ENCODE assay signal across 1 cellular context in the genomic region with DNA sequence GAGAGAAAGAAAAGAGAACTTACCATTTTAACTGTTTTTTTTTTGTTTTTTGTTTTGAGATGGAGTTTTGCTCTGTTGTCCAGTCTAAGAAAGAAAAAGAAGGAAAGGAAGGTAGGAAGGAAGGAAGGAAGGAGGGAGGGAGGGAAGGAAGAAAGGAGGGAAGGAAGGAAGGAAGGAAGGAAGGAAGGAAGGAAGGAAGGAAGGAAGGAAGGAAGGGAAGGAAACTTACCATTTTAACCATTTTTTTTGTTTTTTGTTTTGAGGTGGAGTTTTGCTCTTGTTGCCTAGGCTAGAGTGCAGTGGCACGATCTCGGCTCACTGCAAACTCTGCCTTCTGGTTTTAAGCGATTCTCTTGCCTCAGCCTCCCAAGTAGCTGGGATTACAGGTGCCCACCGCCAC.
TF ChIP-seq lines count a peak whose summit lies in the region.
"Not testable (repeated sequence)": the region's sequence is repeated elsewhere in the genome, so short reads cannot be mapped to it uniquely, and the experiment has no call there.

No MANE protein-coding gene starts in this region.

- not testable (repeated sequence) for H3K9me3 ChIP-seq in HEK293 (ENCODE audit: control insufficient read depth, insufficient read depth, low read depth, low read length)

- H3K4me1 ChIP-seq in HEK293 (ENCODE audit: control insufficient read depth, insufficient read depth, low read length), result not testable (repeated sequence)

- POLR2A ChIA-PET in HEK293 (lab: Yijun Ruan, JAX), result not testable (repeated sequence)

- not testable (repeated sequence) for H3K4me3 ChIP-seq in HEK293 (ENCODE audit: low read depth, low read length)

- H3K27ac ChIP-seq in HEK293 (ENCODE audit: extremely low read depth, low read depth, low read length), result not testable (repeated sequence)

- H3K36me3 ChIP-seq in HEK293 (ENCODE audit: control insufficient read depth in 2 of 2, insufficient read depth in 1 of 2, low read length in 2 of 2), result not testable (repeated sequence)

- TF ChIP-seq CTCF in HEK293 (tag by site-specific recombination; IDR thresholded peaks at IDR 0.05), result not testable (repeated sequence)

- CTCF ChIA-PET in HEK293 (lab: Yijun Ruan, JAX), result interaction anchor here (0.6 kb wide), 1 partner anchor 1636 kb away, joined by 4 read pairs; no protein-coding TSS in a partner anchor

TF ChIP-seq in HEK293, 187 proteins besides CTCF, POLR2A, EP300 and RAD21:
- TF ChIP-seq ZNF140 (tag by site-specific recombination; IDR thresholded peaks at IDR 0.05), result 0 out of 2 replicates have a peak, but pooled peaks have one; percentile 4
- TF ChIP-seq ZNF366 (tag by site-specific recombination; conservative IDR thresholded peaks at IDR 0.05), result peak; percentile 95
